ENCODE assay signal across 13 cellular contexts in genomic region chr7:46603296-46603701, GRCh38.
DNase-seq lines count a peak whose midpoint lies in the region; ATAC-seq, FAIRE-seq and TF ChIP-seq lines count a peak whose summit lies in the region.
"Had no signal": no experiment of that assay in that cellular context is flagged by ENCODE, and none has a peak within 500 bp of the region (broad histone marks: within the 10 kb centered on the region; RNA-seq: fewer than 3 reads in every experiment).

No MANE protein-coding gene starts in this region.

- H3K4me3 ChIP-seq in bronchial epithelial cell (ENCODE audit: low read depth, low read length) (no peak overlapping the region), upper lobe of left lung (no peak overlapping the region), kidney (ENCODE audit: low read length in 2 of 2) (no peak overlapping the region)
- H3K4me3 ChIP-seq: dorsolateral prefrontal cortex had no signal

- no peaks in the 10 kb centered on the region for H3K9me3 Mint-ChIP-seq in osteocyte (ENCODE audit: unreplicated experiment)

- FAIRE-seq in bronchial epithelial cell (lab: Jason Lieb, UNC) (peak; percentile 13), kidney (lab: Jason Lieb, UNC) (no peak)

- H3K27ac ChIP-seq in upper lobe of left lung = peak overlapping the region; percentile 70 to 80 (median 72)
- H3K27ac ChIP-seq in kidney (ENCODE audit: low read depth in 2 of 2, low read length in 2 of 2) = peak overlapping the region in 1 of 2 donors; percentile 43

- H3K4me3 Mint-ChIP-seq in osteocyte (ENCODE audit: unreplicated experiment) = no peak overlapping the region
- H3K4me3 Mint-ChIP-seq: T-helper 1 cell treated with Interleukin-12 subunit alpha and Interleukin-12 subunit beta and Interleukin-4 antibody, amounts not matched to agents 30 μg/mL and 1 μg/mL, for 36 hours had no signal

- TF ChIP-seq EP300 in upper lobe of left lung (IDR thresholded peaks at IDR 0.05) = no peak

- H3K4me1 ChIP-seq in upper lobe of left lung (peaks cover 17 to 36% (median 26%) of the 10 kb centered on the region in 4 donors), kidney (ENCODE audit: control insufficient read depth in 1 of 2, insufficient read depth in 1 of 2, low read depth in 1 of 2, low read length in 2 of 2) (no peaks in the 10 kb centered on the region)

- no peak overlapping the region for H3K9ac ChIP-seq in kidney (ENCODE audit: low read length in 2 of 2)

- TF ChIP-seq CTCF in bronchial epithelial cell (IDR thresholded peaks at IDR 0.05; ENCODE audit: insufficient read depth, low read length, severe bottlenecking) = no peak
- no peak for TF ChIP-seq CTCF in osteocyte (IDR thresholded peaks at IDR 0.05)
- TF ChIP-seq CTCF in upper lobe of left lung (IDR thresholded peaks at IDR 0.05) = no peak
- TF ChIP-seq CTCF in kidney (IDR thresholded peaks at IDR 0.05; ENCODE audit: borderline replicate concordance, extremely low read depth, insufficient read depth) = no peak

- no peak for TF ChIP-seq POLR2A in upper lobe of left lung (IDR thresholded peaks at IDR 0.05)

- 67 to 78% methylated on average over 4 to 7 of the region's 7 CpGs for whole genome bisulfite sequencing in upper lobe of left lung, 2 donors

- H3K27me3 ChIP-seq in bronchial epithelial cell (ENCODE audit: control insufficient read depth, insufficient read depth, low read length) (no peaks in the 10 kb centered on the region), upper lobe of left lung (no peaks in the 10 kb centered on the region)
- H3K27me3 ChIP-seq: dorsolateral prefrontal cortex had no signal

- ATAC-seq in left cardiac atrium (peak; percentile 17 to 53), upper lobe of left lung (ENCODE audit: low FRiP score in 2 of 2) (peak; percentile 19 to 44)

- H3K4me1 Mint-ChIP-seq in osteocyte (ENCODE audit: unreplicated experiment) = peaks cover 24% of the 10 kb centered on the region

- no peaks in the 10 kb centered on the region for H3K36me3 Mint-ChIP-seq in osteocyte (ENCODE audit: unreplicated experiment)

- H3K27me3 Mint-ChIP-seq in osteocyte (ENCODE audit: unreplicated experiment) = no peaks in the 10 kb centered on the region

- H3K36me3 ChIP-seq in bronchial epithelial cell (ENCODE audit: control insufficient read depth, insufficient read depth, low read length) = no peaks in the 10 kb centered on the region
- no peaks in the 10 kb centered on the region for H3K36me3 ChIP-seq in upper lobe of left lung
- H3K36me3 ChIP-seq in kidney (ENCODE audit: control insufficient read depth in 1 of 2, insufficient read depth in 2 of 2, low read length in 2 of 2) = no peaks in the 10 kb centered on the region

- H3K27ac Mint-ChIP-seq in osteocyte (ENCODE audit: unreplicated experiment) = peak overlapping the region; percentile 92
- H3K27ac Mint-ChIP-seq: T-helper 1 cell treated with Interleukin-12 subunit alpha and Interleukin-12 subunit beta and Interleukin-4 antibody, amounts not matched to agents 30 μg/mL and 1 μg/mL, for 36 hours had no signal

- intact Hi-C loops in left cardiac atrium (cut with DNase I) = loop anchor here in 1 of 2 donors (5.0 kb wide), 1 partner anchor 329 kb away; no protein-coding TSS in a partner anchor
- intact Hi-C loops in kidney (cut with DNase I) = no loop called here

- no peak for DNase-seq in bronchial epithelial cell (ENCODE audit: low read depth)
- no peak for DNase-seq in left cardiac atrium
- no peak for DNase-seq in osteocyte (ENCODE audit: extremely low spot score, unreplicated experiment)
- DNase-seq in upper lobe of left lung = peak in 1 of 2 donors; percentile 24
- DNase-seq in hippocampal formation (lab: John Stamatoyannopoulos, UW) = no peak
- no peak for DNase-seq in kidney
- no peak for DNase-seq in activated gamma-delta T cell treated with Interleukin-2 at 50 U/mL for 16 hours
- DNase-seq: DMS79 treated with DMSO at 0.1 percent for 48 hours, dorsolateral prefrontal cortex, NCI-H1694 treated with DMSO at 0.1 percent for 48 hours, NCI-H748 treated with DMSO at 0.1 percent for 48 hours, RPMI8226 had no signal

- H3K9me3 ChIP-seq in upper lobe of left lung (no peaks in the 10 kb centered on the region), kidney (ENCODE audit: control insufficient read depth in 1 of 2, low read length in 2 of 2) (no peaks in the 10 kb centered on the region)
